8 cellular contexts compared by ENCODE assay signal in genomic region chr9:131656356-131657030, GRCh38.
DNase-seq lines count a peak whose midpoint lies in the region; ATAC-seq and TF ChIP-seq lines count a peak whose summit lies in the region.

No MANE protein-coding gene starts in this region.

- peak overlapping the region; percentile 22 for H3K4me3 Mint-ChIP-seq in activated naive CD8-positive, alpha-beta T cell treated with anti-CD3 and anti-CD28 coated beads, Interleukin-2, amount 50 U/mL, for 24 hours
- H3K4me3 Mint-ChIP-seq in stimulated activated effector memory CD8-positive, alpha-beta T cell treated with anti-CD3 and anti-CD28 coated beads, Interleukin-12 subunit alpha, Interleukin-12 subunit beta, amount 100 ng/mL, for 72 hours = peak overlapping the region; percentile 63

- peaks cover 1% of the 10 kb centered on the region for H3K36me3 Mint-ChIP-seq in activated naive CD8-positive, alpha-beta T cell treated with anti-CD3 and anti-CD28 coated beads, Interleukin-2, amount 50 U/mL, for 24 hours (ENCODE audit: low read depth)
- H3K36me3 Mint-ChIP-seq in stimulated activated effector memory CD8-positive, alpha-beta T cell treated with anti-CD3 and anti-CD28 coated beads, Interleukin-12 subunit alpha, Interleukin-12 subunit beta, amount 100 ng/mL, for 72 hours = peaks cover 48% of the 10 kb centered on the region

- peak; percentile 62 for ATAC-seq in GM18502 (IDR thresholded peaks at IDR 0.05; ENCODE audit: poor library complexity, unreplicated experiment)
- peak; percentile 66 for ATAC-seq in HG02852 (IDR thresholded peaks at IDR 0.05; ENCODE audit: unreplicated experiment)
- ATAC-seq in activated naive CD8-positive, alpha-beta T cell treated with anti-CD3 and anti-CD28 coated beads, Interleukin-2, amount 50 U/mL, for 24 hours = peak; percentile 80
- ATAC-seq in stimulated activated effector memory CD8-positive, alpha-beta T cell treated with anti-CD3 and anti-CD28 coated beads, Interleukin-12 subunit alpha, Interleukin-12 subunit beta, amount 100 ng/mL, for 72 hours = peak; percentile 90
- ATAC-seq in HG03045 (IDR thresholded peaks at IDR 0.05; ENCODE audit: unreplicated experiment) = no peak

- H3K9me3 Mint-ChIP-seq in activated naive CD8-positive, alpha-beta T cell treated with anti-CD3 and anti-CD28 coated beads, Interleukin-2, amount 50 U/mL, for 24 hours = no peaks in the 10 kb centered on the region
- H3K9me3 Mint-ChIP-seq in stimulated activated effector memory CD8-positive, alpha-beta T cell treated with anti-CD3 and anti-CD28 coated beads, Interleukin-12 subunit alpha, Interleukin-12 subunit beta, amount 100 ng/mL, for 72 hours = no peaks in the 10 kb centered on the region

- H3K4me1 Mint-ChIP-seq in activated naive CD8-positive, alpha-beta T cell treated with anti-CD3 and anti-CD28 coated beads, Interleukin-2, amount 50 U/mL, for 24 hours = peaks cover 87% of the 10 kb centered on the region
- peaks cover 75% of the 10 kb centered on the region for H3K4me1 Mint-ChIP-seq in stimulated activated effector memory CD8-positive, alpha-beta T cell treated with anti-CD3 and anti-CD28 coated beads, Interleukin-12 subunit alpha, Interleukin-12 subunit beta, amount 100 ng/mL, for 72 hours

- H3K27ac Mint-ChIP-seq in activated naive CD8-positive, alpha-beta T cell treated with anti-CD3 and anti-CD28 coated beads, Interleukin-2, amount 50 U/mL, for 24 hours = peak overlapping the region; percentile 89
- peak overlapping the region; percentile 89 for H3K27ac Mint-ChIP-seq in stimulated activated effector memory CD8-positive, alpha-beta T cell treated with anti-CD3 and anti-CD28 coated beads, Interleukin-12 subunit alpha, Interleukin-12 subunit beta, amount 100 ng/mL, for 72 hours

- peak overlapping the region in 1 of 2 donors; percentile 34 for H3K27ac ChIP-seq in uterus

- TF ChIP-seq CTCF in uterus (IDR thresholded peaks at IDR 0.05) = no peak

- no peak overlapping the region for H3K4me3 ChIP-seq in uterus

- H3K27me3 ChIP-seq in uterus = no peaks in the 10 kb centered on the region

- H3K9me3 ChIP-seq in uterus = no peaks in the 10 kb centered on the region

- H3K27me3 Mint-ChIP-seq in activated naive CD8-positive, alpha-beta T cell treated with anti-CD3 and anti-CD28 coated beads, Interleukin-2, amount 50 U/mL, for 24 hours = no peaks in the 10 kb centered on the region

- TF ChIP-seq POLR2A in uterus (IDR thresholded peaks at IDR 0.05) = no peak

- intact Hi-C loops in uterus (cut with DNase I; ENCODE audit: low total_unique reads) = no loop called here

- no peaks in the 10 kb centered on the region for H3K4me1 ChIP-seq in uterus

- DNase-seq in SIG-M5 (lab: John Stamatoyannopoulos, UW) = peak; percentile 96
- peak; percentile 72 for DNase-seq in activated naive CD8-positive, alpha-beta T cell treated with anti-CD3 and anti-CD28 coated beads, Interleukin-2, amount 50 U/mL, for 24 hours
- DNase-seq in left kidney (ENCODE audit: low read depth, low spot score) = peak; percentile 61
- DNase-seq in stimulated activated effector memory CD8-positive, alpha-beta T cell treated with anti-CD3 and anti-CD28 coated beads, Interleukin-12 subunit alpha, Interleukin-12 subunit beta, amount 100 ng/mL, for 72 hours (ENCODE audit: low spot score in 2 of 2) = no peak
- no peak for DNase-seq in uterus

- no peaks in the 10 kb centered on the region for H3K36me3 ChIP-seq in uterus

Comparison
In these comparisons a context has a peak if more than half of its experiments do, and no peak if none do; other contexts are left out.
1. DNase-seq: peak in SIG-M5 (single experiment), activated naive CD8-positive, alpha-beta T cell treated with anti-CD3 and anti-CD28 coated beads, Interleukin-2, amount 50 U/mL, for 24 hours (single experiment) and left kidney (single experiment); none in stimulated activated effector memory CD8-positive, alpha-beta T cell treated with anti-CD3 and anti-CD28 coated beads, Interleukin-12 subunit alpha, Interleukin-12 subunit beta, amount 100 ng/mL, for 72 hours (0 of 2) and uterus (0 of 2).